27 cellular contexts compared by ENCODE assay signal in the genomic region with DNA sequence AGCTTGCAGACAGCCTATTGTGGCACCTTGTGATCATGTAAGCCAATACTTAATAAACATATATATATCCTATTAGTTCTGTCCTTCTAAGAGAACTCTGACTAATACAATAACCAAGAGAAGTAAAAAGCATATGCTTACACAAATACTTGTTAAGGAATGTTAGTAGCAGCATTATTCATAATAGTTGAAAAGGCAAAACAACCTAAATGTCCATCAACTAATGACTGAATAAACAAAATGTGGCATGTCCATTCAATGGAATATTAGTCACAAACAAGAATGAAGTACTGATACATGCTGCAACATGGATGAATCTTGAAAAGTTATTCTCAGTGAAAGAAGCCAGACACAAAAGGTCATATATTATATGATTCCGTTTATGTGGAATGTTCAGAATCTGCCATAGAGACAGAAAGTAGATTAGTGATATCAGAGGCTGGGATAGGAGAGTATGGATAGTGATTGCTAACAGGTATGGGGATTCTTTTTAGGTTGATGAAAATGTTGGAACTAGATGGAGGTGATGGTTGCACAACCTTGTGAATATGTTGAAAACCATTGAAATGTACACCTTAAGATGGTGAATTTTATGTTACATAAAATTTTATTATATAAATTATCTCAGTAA.
"Had no signal": no experiment of that assay in that cellular context is flagged by ENCODE, and none has a peak within 500 bp of the region (broad histone marks: within the 10 kb centered on the region; RNA-seq: fewer than 3 reads in every experiment).

No MANE protein-coding gene starts in this region.

- H3K4me1 Mint-ChIP-seq: naive B cell, neural crest cell had no signal

- H3K36me3 ChIP-seq: esophagus squamous epithelium, neutrophil, pancreas, right atrium auricular region, stomach, thyroid gland had no signal

- H3K27me3 ChIP-seq: esophagus squamous epithelium, pancreas, right atrium auricular region, thyroid gland had no signal

- H3K27ac Mint-ChIP-seq: effector memory CD8-positive, alpha-beta T cell; mesothelial cell of epicardium; naive B cell; natural killer cell treated with Interleukin-12 subunit alpha and Interleukin-12 subunit beta and Interleukin-15 and Interleukin-18, amount 100 ng/mL, for 72 hours; progenitor cell of endocrine pancreas had no signal

- H3K9me3 ChIP-seq: esophagus squamous epithelium, mucosa of descending colon, neutrophil, pancreas, right atrium auricular region, stomach, thyroid gland had no signal

- H3K4me3 ChIP-seq: esophagus squamous epithelium, lung, mucosa of descending colon, pancreas, right atrium auricular region, smooth muscle cell, stomach, thyroid gland had no signal

- H3K4me2 ChIP-seq: smooth muscle cell had no signal

- DNase-seq: cerebellar nuclear complex; cortex of kidney; effector memory CD8-positive, alpha-beta T cell; esophagus squamous epithelium; hypothalamus; kidney; mesenchymal stem cell; mucosa of descending colon; naive B cell; pancreas; stimulated activated CD4-positive, alpha-beta T cell treated with anti-CD3 and anti-CD28 coated beads, Interleukin-12 subunit alpha, Interleukin-12 subunit beta, amount 100 ng/mL, for 4 hours; stimulated activated CD4-positive, alpha-beta T cell treated with anti-CD3 and anti-CD28 coated beads, Interleukin-1b, Interleukin-23, amount 100 ng/mL, for 48 hours; stimulated activated CD4-positive, alpha-beta T cell treated with anti-CD3 and anti-CD28 coated beads, Interleukin-4, amount 100 ng/mL, for 1 hour; stimulated activated CD8-positive, alpha-beta memory T cell treated with anti-CD3 and anti-CD28 coated beads, Interleukin-4, amount 100 ng/mL, for 48 hours; stimulated activated naive CD4-positive, alpha-beta T cell treated with Interleukin-2 at 50 U/mL for 16 hours; stomach; thyroid gland; trophoblast cell had no signal

- H3K36me3 Mint-ChIP-seq: mesothelial cell of epicardium; naive B cell; natural killer cell treated with Interleukin-12 subunit alpha and Interleukin-12 subunit beta and Interleukin-15 and Interleukin-18, amount 100 ng/mL, for 72 hours had no signal

- H3K4me3 Mint-ChIP-seq: effector memory CD8-positive, alpha-beta T cell; mesothelial cell of epicardium; naive B cell; natural killer cell treated with Interleukin-12 subunit alpha and Interleukin-12 subunit beta and Interleukin-15 and Interleukin-18, amount 100 ng/mL, for 72 hours; neural crest cell had no signal

- FAIRE-seq: endometrium, pancreas had no signal

- H3K4me1 ChIP-seq: pancreas, right atrium auricular region, stomach, thyroid gland had no signal

- H3K9me3 Mint-ChIP-seq: effector memory CD8-positive, alpha-beta T cell; natural killer cell treated with Interleukin-12 subunit alpha and Interleukin-12 subunit beta and Interleukin-15 and Interleukin-18, amount 100 ng/mL, for 72 hours had no signal

- H3K27ac ChIP-seq: neutrophil, pancreas, right atrium auricular region, stomach, thyroid gland had no signal
